29 cellular contexts compared by ENCODE assay signal in the genomic region with DNA sequence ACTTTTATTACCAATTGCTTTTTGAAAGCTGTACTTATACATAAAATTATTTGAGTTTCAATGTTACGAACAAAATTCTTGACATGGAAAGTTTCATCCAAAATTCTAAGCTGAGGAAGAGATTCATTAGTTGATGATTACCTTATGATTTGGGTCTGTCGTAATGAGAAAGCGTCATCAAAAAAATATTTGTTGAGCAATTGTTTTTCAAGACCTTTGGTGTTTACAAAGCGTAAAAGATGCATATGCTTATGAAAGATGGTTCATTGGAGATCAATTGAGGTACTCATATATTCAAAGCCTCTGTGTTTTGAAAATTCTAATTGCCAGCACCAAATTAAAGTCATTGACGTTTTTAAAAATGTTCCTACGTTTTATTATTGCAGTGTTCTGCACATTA.
"Had no signal": no experiment of that assay in that cellular context is flagged by ENCODE, and none has a peak within 500 bp of the region (broad histone marks: within the 10 kb centered on the region; RNA-seq: fewer than 3 reads in every experiment).

No MANE protein-coding gene starts in this region.

- H2AFZ ChIP-seq: hepatocyte, parathyroid adenoma had no signal

- H3K9ac ChIP-seq: neural progenitor cell, parathyroid adenoma had no signal

- H3K27ac ChIP-seq: hepatocyte, left lung, neural progenitor cell, neutrophil, parathyroid adenoma, psoas muscle, right atrium auricular region, skin epidermis, stomach, testis, thyroid gland, transverse colon, upper lobe of left lung, vagina had no signal

- H3K4me2 ChIP-seq: hepatocyte, neural progenitor cell had no signal

- H3K79me2 ChIP-seq: hepatocyte, parathyroid adenoma had no signal

- H3K4me3 ChIP-seq: hepatocyte, left lung, lung, neural progenitor cell, psoas muscle, right atrium auricular region, skin epidermis, stomach, testis, thyroid gland, transverse colon, upper lobe of left lung, vagina had no signal

- DNase-seq: kidney glomerular epithelial cell; left cardiac atrium; left lung; mesendoderm; naive B cell; natural killer cell; nephron progenitor cell; occipital lobe; psoas muscle; stimulated activated CD4-positive, alpha-beta T cell treated with anti-CD3 and anti-CD28 coated beads, Interleukin-12 subunit alpha, Interleukin-12 subunit beta, amount 100 ng/mL, for 4 hours; stimulated activated CD4-positive, alpha-beta T cell treated with anti-CD3 and anti-CD28 coated beads, Interleukin-15, amount 100 ng/mL, for 24 hours; stimulated activated CD4-positive, alpha-beta T cell treated with anti-CD3 and anti-CD28 coated beads, Interleukin-2, amount 100 ng/mL, for 24 hours; stimulated activated CD4-positive, alpha-beta T cell treated with anti-CD3 and anti-CD28 coated beads, Interleukin-4, amount 100 ng/mL, for 1 hour; stimulated activated naive B cell treated with anti-CD40 and anti-IgM and Interleukin-4, amounts not matched to agents 10 μg/mL and 1 μg/mL and 100 μg/mL, for 72 hours; stimulated activated naive CD8-positive, alpha-beta T cell treated with anti-CD3 and anti-CD28 coated beads, Interleukin-15, Interleukin-2, amounts not matched to agents 100 U/mL and 50 U/mL, for 24 hours; stomach; testis; thyroid gland; transverse colon; upper lobe of left lung had no signal

- H3K4me1 ChIP-seq: left lung, neural progenitor cell, parathyroid adenoma, psoas muscle, right atrium auricular region, stomach, testis, thyroid gland, transverse colon, upper lobe of left lung, vagina had no signal

- H3K27me3 ChIP-seq: hepatocyte, left lung, neural progenitor cell, neutrophil, right atrium auricular region, stomach, testis, thyroid gland, transverse colon, upper lobe of left lung, vagina had no signal

- ATAC-seq: left cardiac atrium; left lung; natural killer cell; psoas muscle; sciatic nerve; stimulated activated naive B cell treated with anti-CD40 and anti-IgM and Interleukin-4, amounts not matched to agents 10 μg/mL and 1 μg/mL and 100 μg/mL, for 72 hours; stimulated activated naive CD8-positive, alpha-beta T cell treated with anti-CD3 and anti-CD28 coated beads, Interleukin-15, Interleukin-2, amounts not matched to agents 100 U/mL and 50 U/mL, for 24 hours had no signal

- H3K36me3 ChIP-seq: left lung, neural progenitor cell, neutrophil, right atrium auricular region, stomach, thyroid gland, transverse colon, upper lobe of left lung, vagina had no signal

- H3K9me3 ChIP-seq: left lung, neutrophil, psoas muscle, right atrium auricular region, stomach, testis, thyroid gland, transverse colon, upper lobe of left lung, vagina had no signal
